Comparison of ENCODE assay signal across 8 cellular contexts in the genomic region with DNA sequence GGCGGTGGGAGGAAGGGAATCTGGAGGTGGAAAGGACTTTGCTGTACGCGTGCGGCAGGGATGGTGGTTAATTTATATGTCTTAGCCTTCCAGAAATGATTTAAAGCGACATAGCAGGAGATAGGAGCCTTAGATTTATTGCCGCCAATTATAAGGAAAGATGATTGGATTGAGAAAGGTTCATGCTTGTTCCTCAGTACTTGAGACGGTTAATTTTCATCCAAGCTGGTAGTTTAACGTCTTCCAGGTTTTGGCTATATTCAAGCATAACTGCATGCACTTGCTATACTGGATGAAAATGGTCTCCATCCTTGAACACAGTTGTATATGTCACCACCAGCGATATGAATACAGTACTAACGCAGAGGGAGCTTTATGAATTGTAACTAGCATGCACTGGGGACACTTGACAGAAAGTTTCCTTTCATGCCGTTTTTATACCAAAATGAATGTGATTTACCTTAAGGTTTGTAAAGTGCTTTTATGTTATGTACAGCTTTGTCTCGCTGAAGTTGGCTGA. TPM values are rescaled to one million over a fixed set of nuclear protein-coding genes. Genes with fewer than 3 reads are reported as not detected.
DNase-seq lines count a peak whose midpoint lies in the region; ATAC-seq and TF ChIP-seq lines count a peak whose summit lies in the region.

No MANE protein-coding gene starts in this region.

- H3K27ac ChIP-seq in naive thymus-derived CD4-positive, alpha-beta T cell (ENCODE audit: low read depth, low read length): peak overlapping the region; percentile 92

- H3K27me3 Mint-ChIP-seq in naive thymus-derived CD4-positive, alpha-beta T cell: peaks cover 0 to 5% (median 0%) of the 10 kb centered on the region in 5 donors

- H3K4me3 ChIP-seq in AG10803 (ENCODE audit: low read length) (peak overlapping the region; percentile 93), LNCaP clone FGC (ENCODE audit: low read depth, low read length) (peak overlapping the region; percentile 87), choroid plexus epithelial cell (ENCODE audit: low read depth, low read length) (peak overlapping the region; percentile 82)
- peak overlapping the region; percentile 86 for H3K4me3 ChIP-seq in naive thymus-derived CD4-positive, alpha-beta T cell (ENCODE audit: low read length)

- intact Hi-C loops in naive thymus-derived CD4-positive, alpha-beta T cell (cut with micrococcal nuclease): loop anchor here (1.0 to 5.0 kb wide), 9 partner anchors 8 to 490 kb away; a partner anchor contains a TSS

- TF ChIP-seq CTCF in AG10803 (conservative IDR thresholded peaks at IDR 0.05; ENCODE audit: low read length) (no peak), LNCaP clone FGC (IDR thresholded peaks at IDR 0.05; ENCODE audit: control insufficient read depth, extremely low read depth, insufficient read depth) (no peak), choroid plexus epithelial cell (conservative IDR thresholded peaks at IDR 0.05; ENCODE audit: low read depth, low read length) (no peak)

- peak overlapping the region; percentile 92 to 100 (median 97) for H3K4me3 Mint-ChIP-seq in naive thymus-derived CD4-positive, alpha-beta T cell

- peak overlapping the region; percentile 96 to 100 (median 99) for H3K27ac Mint-ChIP-seq in naive thymus-derived CD4-positive, alpha-beta T cell

- H3K4me1 Mint-ChIP-seq in naive thymus-derived CD4-positive, alpha-beta T cell: peaks cover 7 to 40% (median 32%) of the 10 kb centered on the region in 7 donors

- POLR2A ChIA-PET in naive thymus-derived CD4-positive, alpha-beta T cell (lab: Charles Lee): interaction anchor here (0.5 to 6.7 kb wide), 37 partner anchors 10 to 719 kb away, joined by 3 to 153 read pairs (median 4); a partner anchor contains a TSS

- H3K36me3 ChIP-seq in naive thymus-derived CD4-positive, alpha-beta T cell (ENCODE audit: control insufficient read depth in 2 of 3, insufficient read depth in 3 of 3, low read length in 3 of 3): peaks cover 0 to 5% (median 0%) of the 10 kb centered on the region in 3 experiments

- DNase-seq in AG10803 (ENCODE audit: low read depth): no peak
- no peak for DNase-seq in LNCaP clone FGC (ENCODE audit: low read depth)
- no peak for DNase-seq in choroid plexus epithelial cell (ENCODE audit: low read depth)
- peak in 5 of 9 donors; percentile 6 to 36 (median 27) for DNase-seq in naive thymus-derived CD4-positive, alpha-beta T cell
- DNase-seq in NCI-H2029 treated with DMSO at 0.1 percent for 48 hours (lab: John Stamatoyannopoulos, UW): no peak
- no peak for DNase-seq in DMS 273 treated with DMSO at 0.1 percent for 48 hours (lab: John Stamatoyannopoulos, UW)
- DNase-seq in stimulated activated CD4-positive, alpha-beta T cell treated with anti-CD3 and anti-CD28 coated beads, Interleukin-2, amount 100 ng/mL, for 24 hours: no peak

- ATAC-seq in naive thymus-derived CD4-positive, alpha-beta T cell: no peak
- ATAC-seq in GM19397 (IDR thresholded peaks at IDR 0.05; ENCODE audit: unreplicated experiment): no peak

- no peaks in the 10 kb centered on the region for H3K9me3 Mint-ChIP-seq in naive thymus-derived CD4-positive, alpha-beta T cell

- peaks cover 5 to 12% of the 10 kb centered on the region in 2 donors for H3K4me1 ChIP-seq in naive thymus-derived CD4-positive, alpha-beta T cell (ENCODE audit: control insufficient read depth in 2 of 2, insufficient read depth in 2 of 2, low read length in 2 of 2)

- CTCF ChIA-PET in naive thymus-derived CD4-positive, alpha-beta T cell (lab: Charles Lee): interaction anchor here (0.8 to 1.8 kb wide), 8 partner anchors 8 to 266 kb away, joined by 3 to 8 read pairs (median 5); a partner anchor contains a TSS

- no peaks in the 10 kb centered on the region for H3K27me3 ChIP-seq in naive thymus-derived CD4-positive, alpha-beta T cell (ENCODE audit: control insufficient read depth in 2 of 2, insufficient read depth in 2 of 2, low read length in 2 of 2)

- peaks cover 0 to 7% (median 0%) of the 10 kb centered on the region in 5 donors for H3K36me3 Mint-ChIP-seq in naive thymus-derived CD4-positive, alpha-beta T cell

- H3K9me3 ChIP-seq in naive thymus-derived CD4-positive, alpha-beta T cell (ENCODE audit: control insufficient read depth in 2 of 3, low read length in 3 of 3): no peaks in the 10 kb centered on the region

RNA-seq across cellular contexts. Expression of a gene that starts 0.6 kb away (rescaled TPM):
- total RNA-seq in naive thymus-derived CD4-positive, alpha-beta T cell: 1 to 10 TPM; 2.9 to 8.0 (median 5.3) TPM
- 1 to 10 TPM; 2.2 to 5.0 TPM for polyA plus RNA-seq in naive thymus-derived CD4-positive, alpha-beta T cell

RNA-seq across cellular contexts. Expression of a gene that starts 8.1 kb away (rescaled TPM):
- 100 to 1,000 TPM in 4 of 5 experiments, 10 to 100 TPM in 1; 84.7 to 197 (median 136) TPM for total RNA-seq in naive thymus-derived CD4-positive, alpha-beta T cell
- 10 to 100 TPM; 49.0 to 66.0 TPM for polyA plus RNA-seq in naive thymus-derived CD4-positive, alpha-beta T cell

RNA-seq across cellular contexts. Expression of a gene that starts 18.4 kb away (rescaled TPM):
- total RNA-seq in naive thymus-derived CD4-positive, alpha-beta T cell: not detected
- polyA plus RNA-seq in naive thymus-derived CD4-positive, alpha-beta T cell: under 1 TPM in 1 of 2 donors, not detected in 1; 0.06 TPM

RNA-seq across cellular contexts. Expression of a gene that starts 41.5 kb away (rescaled TPM):
- total RNA-seq in naive thymus-derived CD4-positive, alpha-beta T cell: 100 to 1,000 TPM in 1 of 5 experiments, 10 to 100 TPM in 4; 41.7 to 111 (median 52.9) TPM
- 10 to 100 TPM; 12.0 to 13.6 TPM for polyA plus RNA-seq in naive thymus-derived CD4-positive, alpha-beta T cell

Comparison
In these comparisons a context has a peak if more than half of its experiments do, and no peak if none do; other contexts are left out.
1. DNase-seq: peak in naive thymus-derived CD4-positive, alpha-beta T cell (5 of 9); none in AG10803 (single experiment), LNCaP clone FGC (single experiment), choroid plexus epithelial cell (single experiment), NCI-H2029 treated with DMSO at 0.1 percent for 48 hours (single experiment), DMS 273 treated with DMSO at 0.1 percent for 48 hours (single experiment) and stimulated activated CD4-positive, alpha-beta T cell treated with anti-CD3 and anti-CD28 coated beads, Interleukin-2, amount 100 ng/mL, for 24 hours (0 of 2).
2. Peak in every context shown above with its lines, with median percentiles within 50 percentile points of each other: H3K4me3 ChIP-seq.